Comparison of ENCODE assay signal across 8 cellular contexts in the genomic region with DNA sequence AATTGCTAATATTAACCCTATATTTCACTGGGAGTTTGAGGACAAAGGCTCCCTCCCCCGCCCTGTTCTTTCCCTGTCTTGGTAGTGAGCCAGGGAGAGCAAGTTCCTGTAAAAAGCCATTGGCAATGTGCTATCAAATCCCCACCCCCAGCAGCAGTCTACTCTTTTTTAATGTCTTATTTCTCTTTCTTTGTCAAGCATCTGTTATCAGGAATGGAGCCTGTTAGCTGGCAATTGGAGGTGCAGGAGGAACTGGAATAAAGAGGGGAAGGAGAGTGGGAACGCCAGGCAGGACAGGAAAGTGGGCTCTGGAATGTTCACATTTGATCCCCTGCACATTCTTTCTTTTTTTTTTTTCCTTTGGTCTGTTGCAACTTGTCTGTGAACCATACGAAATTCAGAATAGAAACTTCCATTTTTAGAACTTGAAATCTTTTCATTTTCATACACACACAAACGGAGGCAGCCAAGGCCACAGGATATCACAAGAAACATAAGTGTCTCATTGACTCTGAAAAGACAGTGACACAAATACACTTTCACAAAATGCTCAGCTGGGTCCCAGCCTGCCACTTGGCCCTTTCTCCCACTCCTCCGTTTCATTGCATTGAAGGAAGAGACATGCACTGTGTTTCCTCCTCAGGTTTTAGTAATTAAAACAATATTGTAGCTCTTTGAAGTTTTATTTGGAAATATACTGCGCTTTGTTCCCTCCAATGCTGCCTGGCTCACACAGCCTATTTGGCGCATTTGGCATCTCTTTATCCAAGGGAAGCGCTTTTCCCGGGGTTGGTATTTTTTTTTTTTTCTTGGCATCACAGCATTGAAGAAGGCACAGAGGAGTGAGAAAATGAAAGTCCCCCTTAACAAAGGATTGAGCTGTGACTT.
DNase-seq lines count a peak whose midpoint lies in the region; ATAC-seq and TF ChIP-seq lines count a peak whose summit lies in the region.

No MANE protein-coding gene starts in this region.

- peaks cover 9% of the 10 kb centered on the region for H3K27me3 Mint-ChIP-seq in glutamatergic neuron (ENCODE audit: unreplicated experiment)

- peak overlapping the region; percentile 78 for H3K27ac ChIP-seq in SJCRH30

- peak; percentile 19 for ATAC-seq in Right ventricle myocardium inferior
- peak; percentile 49 for ATAC-seq in HG03135 (IDR thresholded peaks at IDR 0.05; ENCODE audit: unreplicated experiment)

- no peaks in the 10 kb centered on the region for H3K36me3 Mint-ChIP-seq in glutamatergic neuron (ENCODE audit: unreplicated experiment)

- no peaks in the 10 kb centered on the region; the same call in 1 of the 2 replicates for H3K9me3 ChIP-seq in SJCRH30 (replicated peaks)
- H3K9me3 ChIP-seq in skeletal muscle satellite cell (replicated peaks; ENCODE audit: low read length): no peaks in the 10 kb centered on the region

- peak overlapping the region; percentile 94 for H3K27ac Mint-ChIP-seq in glutamatergic neuron (ENCODE audit: unreplicated experiment)

- H3K4me3 ChIP-seq in SJCRH30 (peak overlapping the region; percentile 48), skeletal muscle satellite cell (ENCODE audit: low read length) (peak overlapping the region; percentile 17)

- H3K9ac ChIP-seq in skeletal muscle satellite cell (ENCODE audit: low read depth, low read length): peak overlapping the region; percentile 79

- H3K4me1 ChIP-seq in SJCRH30: peaks cover 18% of the 10 kb centered on the region
- H3K4me1 ChIP-seq in skeletal muscle satellite cell (ENCODE audit: control insufficient read depth, insufficient read depth, low read length): peaks cover 48% of the 10 kb centered on the region

- no peaks in the 10 kb centered on the region for H3K36me3 ChIP-seq in SJCRH30
- no peaks in the 10 kb centered on the region for H3K36me3 ChIP-seq in skeletal muscle satellite cell (ENCODE audit: insufficient read depth, low read length)

- peaks cover 13% of the 10 kb centered on the region for H3K9me3 Mint-ChIP-seq in glutamatergic neuron (ENCODE audit: unreplicated experiment)

- no peaks in the 10 kb centered on the region for H3K27me3 ChIP-seq in SJCRH30
- H3K27me3 ChIP-seq in skeletal muscle satellite cell (ENCODE audit: control insufficient read depth, insufficient read depth, low read length): no peaks in the 10 kb centered on the region

- H3K4me2 ChIP-seq in skeletal muscle satellite cell (ENCODE audit: low read length): peak overlapping the region; percentile 75

- no peak for DNase-seq in Right ventricle myocardium inferior (ENCODE audit: missing footprints)
- no peak for DNase-seq in cardiac septum (ENCODE audit: low spot score)
- peak; percentile 45 to 52 for DNase-seq in SJCRH30
- no peak for DNase-seq in glutamatergic neuron
- DNase-seq in activated CD4-positive, alpha-beta T cell treated with anti-CD3 and anti-CD28 coated beads for 48 hours: no peak
- DNase-seq in OCI-M1 (lab: John Stamatoyannopoulos, UW): no peak

- peaks cover 65% of the 10 kb centered on the region for H3K4me1 Mint-ChIP-seq in glutamatergic neuron (ENCODE audit: low read depth, unreplicated experiment)

- no peak for TF ChIP-seq CTCF in glutamatergic neuron (IDR thresholded peaks at IDR 0.05; ENCODE audit: partially characterized antibody, unreplicated experiment)

- intact Hi-C loops in Right ventricle myocardium inferior (cut with DNase I) (no loop called here), cardiac septum (cut with DNase I) (no loop called here)

- H3K4me3 Mint-ChIP-seq in glutamatergic neuron (ENCODE audit: unreplicated experiment): peak overlapping the region; percentile 65

Comparison
In these comparisons a context has a peak if more than half of its experiments do, and no peak if none do; other contexts are left out.
1. DNase-seq: peak in SJCRH30 (2 of 2); none in Right ventricle myocardium inferior (single experiment), cardiac septum (single experiment), glutamatergic neuron (single experiment), activated CD4-positive, alpha-beta T cell treated with anti-CD3 and anti-CD28 coated beads for 48 hours (single experiment) and OCI-M1 (single experiment).